ENCODE assay signal across 8 cellular contexts in the genomic region with DNA sequence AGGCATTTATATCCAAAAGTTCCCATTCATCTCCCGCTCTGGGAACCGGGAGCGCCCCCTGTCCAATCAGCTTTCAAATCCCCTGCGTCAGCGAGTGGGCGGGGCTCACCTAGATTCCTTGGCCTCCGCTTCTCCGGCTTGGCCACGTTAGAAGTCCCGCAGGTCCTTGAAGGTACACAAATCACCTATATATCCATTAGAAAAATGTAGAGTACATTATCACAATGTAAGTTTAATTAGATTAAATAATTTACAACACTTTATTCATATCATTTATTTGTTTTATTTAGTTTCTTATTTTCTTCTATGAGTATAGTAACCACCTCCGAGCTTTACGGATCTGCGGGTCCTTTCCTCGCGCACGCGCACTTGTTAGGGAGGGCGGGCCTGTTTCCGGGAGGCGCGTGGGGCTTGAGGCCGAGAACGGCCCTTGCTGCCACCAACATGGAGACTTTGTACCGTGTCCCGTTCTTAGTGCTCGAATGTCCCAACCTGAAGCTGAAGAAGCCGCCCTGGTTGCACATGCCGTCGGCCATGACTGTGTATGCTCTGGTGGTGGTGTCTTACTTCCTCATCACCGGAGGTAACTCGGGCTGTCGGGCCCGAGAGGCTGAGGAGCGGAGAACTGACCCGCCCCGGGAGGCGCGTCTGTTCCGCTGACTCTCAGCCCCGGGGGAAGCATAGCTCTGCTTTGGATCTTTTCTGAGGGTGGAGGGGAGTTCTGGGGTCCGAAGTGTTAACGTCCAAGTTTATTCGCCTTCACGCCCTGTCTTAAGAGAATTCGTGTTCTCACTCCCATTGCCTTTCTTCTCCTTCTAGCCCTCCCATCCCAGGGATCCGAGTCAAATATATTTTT. TPM values are rescaled to one million over a fixed set of nuclear protein-coding genes. Genes with fewer than 3 reads are reported as not detected.
A peak's percentile ranks its signal among the peaks of the same experiment; 100 is the strongest.
DNase-seq lines count a peak whose midpoint lies in the region; ATAC-seq and TF ChIP-seq lines count a peak whose summit lies in the region.

A gene (plus strand): TSS at position 388 of the 856 bp plus-strand sequence. CDS start 57 bp downstream, at position 445.

- peak within 1 kb of the TSS; percentile 97 for H3K4me3 Mint-ChIP-seq in activated T-cell treated with anti-CD3 and anti-CD28 coated beads, Interleukin-2, amount 50 U/mL, for 24 hours

- H3K27ac Mint-ChIP-seq in activated T-cell treated with anti-CD3 and anti-CD28 coated beads, Interleukin-2, amount 50 U/mL, for 24 hours = peak within 1 kb of the TSS; percentile 98

- peak within 1 kb of the TSS; percentile 74 for H3K4me3 ChIP-seq in epithelial cell of proximal tubule (ENCODE audit: low read depth, low read length)

- H3K36me3 Mint-ChIP-seq in activated T-cell treated with anti-CD3 and anti-CD28 coated beads, Interleukin-2, amount 50 U/mL, for 24 hours (ENCODE audit: low read depth) = peaks cover 55% of the 10 kb centered on the region

- DNase-seq in DMS153 treated with DMSO at 0.1 percent for 48 hours (lab: John Stamatoyannopoulos, UW; ENCODE audit: unreplicated experiment) = peak; percentile 94
- peak; percentile 93 for DNase-seq in KBM-7
- DNase-seq in activated T-cell treated with anti-CD3 and anti-CD28 coated beads, Interleukin-2, amount 50 U/mL, for 24 hours = peak; percentile 94
- DNase-seq in epithelial cell of proximal tubule (ENCODE audit: low read depth) = peak; percentile 93
- peak; percentile 95 for DNase-seq in mucosa of gallbladder (ENCODE audit: low spot score)
- peak; percentile 85 to 90 for DNase-seq in stimulated activated CD8-positive, alpha-beta memory T cell treated with anti-CD3 and anti-CD28 coated beads, Interleukin-4, amount 100 ng/mL, for 4 hours (ENCODE audit: low read depth in 2 of 2, low spot score in 1 of 2)

- TF ChIP-seq CTCF in epithelial cell of proximal tubule (conservative IDR thresholded peaks at IDR 0.05; ENCODE audit: low read depth, low read length) = peak; percentile 26

- H3K9me3 Mint-ChIP-seq in activated T-cell treated with anti-CD3 and anti-CD28 coated beads, Interleukin-2, amount 50 U/mL, for 24 hours = no peaks in the 10 kb centered on the region

- H3K4me1 Mint-ChIP-seq in activated T-cell treated with anti-CD3 and anti-CD28 coated beads, Interleukin-2, amount 50 U/mL, for 24 hours (ENCODE audit: low read depth) = peaks cover 37% of the 10 kb centered on the region

- in situ Hi-C loops in KBM-7 (cut with MboI; ENCODE audit: low pct_unique_long_range_greater_than_20kb, low sequenced_read_pairs) = no loop called here

- peak; percentile 93 for ATAC-seq in GM21717 (IDR thresholded peaks at IDR 0.05; ENCODE audit: unreplicated experiment)

- H3K27me3 Mint-ChIP-seq in activated T-cell treated with anti-CD3 and anti-CD28 coated beads, Interleukin-2, amount 50 U/mL, for 24 hours = no peaks in the 10 kb centered on the region

TF ChIP-seq in PFSK-1, 5 proteins besides CTCF, POLR2A, EP300 and RAD21:
- no peak for TF ChIP-seq FOXP2 (optimal IDR thresholded peaks at IDR 0.05; ENCODE audit: borderline replicate concordance, extremely low read depth, extremely low read length, insufficient read depth)
- peak; percentile 86; the same call in 1 of the 2 replicates for TF ChIP-seq SIN3A (IDR thresholded peaks at IDR 0.05; ENCODE audit: borderline replicate concordance, insufficient read depth, low read length)
- TF ChIP-seq, protein P1, sequence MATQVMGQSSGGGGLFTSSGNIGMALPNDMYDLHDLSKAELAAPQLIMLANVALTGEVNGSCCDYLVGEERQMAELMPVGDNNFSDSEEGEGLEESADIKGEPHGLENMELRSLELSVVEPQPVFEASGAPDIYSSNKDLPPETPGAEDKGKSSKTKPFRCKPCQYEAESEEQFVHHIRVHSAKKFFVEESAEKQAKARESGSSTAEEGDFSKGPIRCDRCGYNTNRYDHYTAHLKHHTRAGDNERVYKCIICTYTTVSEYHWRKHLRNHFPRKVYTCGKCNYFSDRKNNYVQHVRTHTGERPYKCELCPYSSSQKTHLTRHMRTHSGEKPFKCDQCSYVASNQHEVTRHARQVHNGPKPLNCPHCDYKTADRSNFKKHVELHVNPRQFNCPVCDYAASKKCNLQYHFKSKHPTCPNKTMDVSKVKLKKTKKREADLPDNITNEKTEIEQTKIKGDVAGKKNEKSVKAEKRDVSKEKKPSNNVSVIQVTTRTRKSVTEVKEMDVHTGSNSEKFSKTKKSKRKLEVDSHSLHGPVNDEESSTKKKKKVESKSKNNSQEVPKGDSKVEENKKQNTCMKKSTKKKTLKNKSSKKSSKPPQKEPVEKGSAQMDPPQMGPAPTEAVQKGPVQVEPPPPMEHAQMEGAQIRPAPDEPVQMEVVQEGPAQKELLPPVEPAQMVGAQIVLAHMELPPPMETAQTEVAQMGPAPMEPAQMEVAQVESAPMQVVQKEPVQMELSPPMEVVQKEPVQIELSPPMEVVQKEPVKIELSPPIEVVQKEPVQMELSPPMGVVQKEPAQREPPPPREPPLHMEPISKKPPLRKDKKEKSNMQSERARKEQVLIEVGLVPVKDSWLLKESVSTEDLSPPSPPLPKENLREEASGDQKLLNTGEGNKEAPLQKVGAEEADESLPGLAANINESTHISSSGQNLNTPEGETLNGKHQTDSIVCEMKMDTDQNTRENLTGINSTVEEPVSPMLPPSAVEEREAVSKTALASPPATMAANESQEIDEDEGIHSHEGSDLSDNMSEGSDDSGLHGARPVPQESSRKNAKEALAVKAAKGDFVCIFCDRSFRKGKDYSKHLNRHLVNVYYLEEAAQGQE (IDR thresholded peaks at IDR 0.05; ENCODE audit: insufficient read depth in 1 of 2, low read depth in 2 of 2, low read length in 2 of 2) = no peak
- peak; percentile 86; the same call in 1 of the 2 replicates for TF ChIP-seq TAF1 (IDR thresholded peaks at IDR 0.05; ENCODE audit: borderline replicate concordance, insufficient read depth, low read length)
- peak; percentile 89 for TF ChIP-seq POLR2AphosphoS5 (IDR thresholded peaks at IDR 0.05; ENCODE audit: low read depth, low read length)

RNA-seq across cellular contexts. Expression of the gene that starts here (rescaled TPM):
- 127 TPM for polyA plus RNA-seq in PFSK-1 (2012; ENCODE audit: insufficient read length, low read depth)
- total RNA-seq in epithelial cell of proximal tubule (92.7 and 119 TPM in 2 replicates), mucosa of gallbladder (73.7 TPM)

Comparison
In these comparisons a context has a peak if more than half of its experiments do, and no peak if none do; other contexts are left out.
1. Peak in every context shown above with its lines: DNase-seq, ATAC-seq and H3K4me3 ChIP-seq.